8 cellular contexts compared by ENCODE assay signal in genomic region chr12:121132601-121133481, GRCh38. TPM values are rescaled to one million over a fixed set of nuclear protein-coding genes. Genes with fewer than 3 reads are reported as not detected.
DNase-seq lines count a peak whose midpoint lies in the region; ATAC-seq, FAIRE-seq and TF ChIP-seq lines count a peak whose summit lies in the region.

Gene P2RX7 (plus strand): TSS chr12:121132876. CDS start chr12:121132971, 95 bp downstream.

- CTCF ChIA-PET in CD8-positive, alpha-beta memory T cell (lab: Charles Lee): interaction anchor here (1.0 kb wide), 1 partner anchor 13 kb away, joined by 3 read pairs; no protein-coding TSS in a partner anchor
- CTCF ChIA-PET in activated CD8-positive, alpha-beta T cell treated with anti-CD3 and anti-CD28 coated beads for 36 hours (lab: Charles Lee): interaction anchor here (0.8 to 1.6 kb wide), 4 partner anchors 8 to 127 kb away, joined by 3 to 7 read pairs (median 4); no protein-coding TSS in a partner anchor

- TF ChIP-seq CTCF in activated CD8-positive, alpha-beta T cell treated with anti-CD3 and anti-CD28 coated beads for 36 hours (IDR thresholded peaks at IDR 0.05): no peak
- TF ChIP-seq CTCF in endodermal cell (conservative IDR thresholded peaks at IDR 0.05): no peak

- POLR2A ChIA-PET in CD8-positive, alpha-beta memory T cell (lab: Charles Lee): no interaction called here
- POLR2A ChIA-PET in activated CD8-positive, alpha-beta T cell treated with anti-CD3 and anti-CD28 coated beads for 36 hours (lab: Charles Lee): interaction anchor here (1.3 to 1.8 kb wide), 3 partner anchors 14 to 107 kb away, joined by 3 to 6 read pairs (median 3); no protein-coding TSS in a partner anchor

- peak within 1 kb of the TSS; percentile 89 for H3K4me3 ChIP-seq in CD8-positive, alpha-beta memory T cell (ENCODE audit: low read length)
- no peak within 1 kb of the TSS for H3K4me3 ChIP-seq in endodermal cell (ENCODE audit: low read length)

- H3K4me1 ChIP-seq in CD8-positive, alpha-beta memory T cell (ENCODE audit: insufficient read depth, low read length): peaks cover 43% of the 10 kb centered on the region
- no peaks in the 10 kb centered on the region for H3K4me1 ChIP-seq in endodermal cell (ENCODE audit: control insufficient read depth, insufficient read depth, low read length)

- WGBS in endodermal cell (ENCODE audit: insufficient coverage in 1 of 2, insufficient read length in 1 of 2), 2 experiments: 52 to 54% methylated on average over 25 of the region's 25 CpGs

- ATAC-seq in activated CD8-positive, alpha-beta T cell treated with anti-CD3 and anti-CD28 coated beads for 36 hours: peak; percentile 32
- ATAC-seq in stimulated activated effector memory CD8-positive, alpha-beta T cell treated with anti-CD3 and anti-CD28 coated beads, Interleukin-12 subunit alpha, Interleukin-12 subunit beta, amount 100 ng/mL, for 72 hours: peak; percentile 74
- ATAC-seq in GM18870 (IDR thresholded peaks at IDR 0.05; ENCODE audit: unreplicated experiment): no peak

- H3K9me3 ChIP-seq in CD8-positive, alpha-beta memory T cell (ENCODE audit: low read length): no peaks in the 10 kb centered on the region
- no peaks in the 10 kb centered on the region for H3K9me3 ChIP-seq in endodermal cell (ENCODE audit: control insufficient read depth, low read length)

- DNase-seq in CD8-positive, alpha-beta memory T cell: peak; percentile 8 to 54 (median 23)
- DNase-seq in H54 (ENCODE audit: insufficient read length, low spot score) (peak; percentile 90), NCI-H446 (lab: John Stamatoyannopoulos, UW) (peak; percentile 34 to 66), endodermal cell (peak; percentile 92), medulla oblongata (ENCODE audit: extremely low spot score) (peak; percentile 98)
- peak; percentile 73 for DNase-seq in activated CD8-positive, alpha-beta T cell treated with anti-CD3 and anti-CD28 coated beads for 36 hours
- DNase-seq in stimulated activated effector memory CD8-positive, alpha-beta T cell treated with anti-CD3 and anti-CD28 coated beads, Interleukin-12 subunit alpha, Interleukin-12 subunit beta, amount 100 ng/mL, for 72 hours (ENCODE audit: low spot score in 2 of 2): peak in 1 of 2 donors; percentile 63

- intact Hi-C loops in activated CD8-positive, alpha-beta T cell treated with anti-CD3 and anti-CD28 coated beads for 36 hours (cut with micrococcal nuclease): loop anchor here (5.0 kb wide), 1 partner anchor 79 kb away; the partner anchor contains the start of gene P2RX4

- H3K4me3 Mint-ChIP-seq in CD8-positive, alpha-beta memory T cell: peak within 1 kb of the TSS; percentile 79 to 97 (median 88)
- H3K4me3 Mint-ChIP-seq in activated CD8-positive, alpha-beta T cell treated with anti-CD3 and anti-CD28 coated beads for 36 hours: peak within 1 kb of the TSS; percentile 79
- H3K4me3 Mint-ChIP-seq in endodermal cell: peak within 1 kb of the TSS; percentile 45
- H3K4me3 Mint-ChIP-seq in stimulated activated effector memory CD8-positive, alpha-beta T cell treated with anti-CD3 and anti-CD28 coated beads, Interleukin-12 subunit alpha, Interleukin-12 subunit beta, amount 100 ng/mL, for 72 hours: peak within 1 kb of the TSS; percentile 96

- peaks cover 61 to 77% (median 67%) of the 10 kb centered on the region in 3 donors for H3K4me1 Mint-ChIP-seq in CD8-positive, alpha-beta memory T cell
- peaks cover 58% of the 10 kb centered on the region for H3K4me1 Mint-ChIP-seq in activated CD8-positive, alpha-beta T cell treated with anti-CD3 and anti-CD28 coated beads for 36 hours (ENCODE audit: low read depth)
- H3K4me1 Mint-ChIP-seq in endodermal cell: peaks cover 7% of the 10 kb centered on the region
- H3K4me1 Mint-ChIP-seq in stimulated activated effector memory CD8-positive, alpha-beta T cell treated with anti-CD3 and anti-CD28 coated beads, Interleukin-12 subunit alpha, Interleukin-12 subunit beta, amount 100 ng/mL, for 72 hours: peaks cover 70% of the 10 kb centered on the region

- H3K27me3 Mint-ChIP-seq in CD8-positive, alpha-beta memory T cell: no peaks in the 10 kb centered on the region
- no peaks in the 10 kb centered on the region for H3K27me3 Mint-ChIP-seq in activated CD8-positive, alpha-beta T cell treated with anti-CD3 and anti-CD28 coated beads for 36 hours
- peaks cover 23% of the 10 kb centered on the region for H3K27me3 Mint-ChIP-seq in endodermal cell (ENCODE audit: insufficient read depth)

- H3K36me3 Mint-ChIP-seq in CD8-positive, alpha-beta memory T cell: peaks cover 0 to 3% (median 3%) of the 10 kb centered on the region in 3 donors
- peaks cover 3% of the 10 kb centered on the region for H3K36me3 Mint-ChIP-seq in activated CD8-positive, alpha-beta T cell treated with anti-CD3 and anti-CD28 coated beads for 36 hours (ENCODE audit: low read depth)
- no peaks in the 10 kb centered on the region for H3K36me3 Mint-ChIP-seq in endodermal cell (ENCODE audit: low read depth)
- peaks cover 7% of the 10 kb centered on the region for H3K36me3 Mint-ChIP-seq in stimulated activated effector memory CD8-positive, alpha-beta T cell treated with anti-CD3 and anti-CD28 coated beads, Interleukin-12 subunit alpha, Interleukin-12 subunit beta, amount 100 ng/mL, for 72 hours

- peak within 1 kb of the TSS; percentile 34 to 90 (median 76) for H3K27ac Mint-ChIP-seq in CD8-positive, alpha-beta memory T cell
- peak within 1 kb of the TSS; percentile 78 for H3K27ac Mint-ChIP-seq in activated CD8-positive, alpha-beta T cell treated with anti-CD3 and anti-CD28 coated beads for 36 hours
- H3K27ac Mint-ChIP-seq in endodermal cell: no peak within 1 kb of the TSS
- H3K27ac Mint-ChIP-seq in stimulated activated effector memory CD8-positive, alpha-beta T cell treated with anti-CD3 and anti-CD28 coated beads, Interleukin-12 subunit alpha, Interleukin-12 subunit beta, amount 100 ng/mL, for 72 hours: peak within 1 kb of the TSS; percentile 95

- no peaks in the 10 kb centered on the region for H3K36me3 ChIP-seq in CD8-positive, alpha-beta memory T cell (ENCODE audit: insufficient read depth, low read length)
- no peaks in the 10 kb centered on the region for H3K36me3 ChIP-seq in endodermal cell (ENCODE audit: control insufficient read depth, insufficient read depth, low read length)

- no peaks in the 10 kb centered on the region for H3K27me3 ChIP-seq in CD8-positive, alpha-beta memory T cell (ENCODE audit: insufficient read depth, low read length, poor library complexity, severe bottlenecking)
- H3K27me3 ChIP-seq in endodermal cell (ENCODE audit: control insufficient read depth, insufficient read depth, low read length, poor library complexity, severe bottlenecking): no peaks in the 10 kb centered on the region

- no peaks in the 10 kb centered on the region for H3K9me3 Mint-ChIP-seq in CD8-positive, alpha-beta memory T cell
- peaks cover 3% of the 10 kb centered on the region for H3K9me3 Mint-ChIP-seq in activated CD8-positive, alpha-beta T cell treated with anti-CD3 and anti-CD28 coated beads for 36 hours
- no peaks in the 10 kb centered on the region for H3K9me3 Mint-ChIP-seq in endodermal cell
- H3K9me3 Mint-ChIP-seq in stimulated activated effector memory CD8-positive, alpha-beta T cell treated with anti-CD3 and anti-CD28 coated beads, Interleukin-12 subunit alpha, Interleukin-12 subunit beta, amount 100 ng/mL, for 72 hours: peaks cover 3% of the 10 kb centered on the region

- H3K27ac ChIP-seq in CD8-positive, alpha-beta memory T cell (ENCODE audit: low read depth, low read length): no peak within 1 kb of the TSS
- H3K27ac ChIP-seq in endodermal cell (ENCODE audit: low read depth, low read length): no peak within 1 kb of the TSS

- FAIRE-seq in H54 (lab: Jason Lieb, UNC): peak; percentile 88

- H3K9ac ChIP-seq in endodermal cell (ENCODE audit: extremely low read depth, low read length, poor library complexity, severe bottlenecking): no peak within 1 kb of the TSS

- TF ChIP-seq POLR2A in H54 (IDR thresholded peaks at IDR 0.05; ENCODE audit: low read depth, low read length): peak; percentile 25; the same call in 1 of the 2 replicates

RNA-seq across cellular contexts. Expression of gene P2RX7, which starts in this region (rescaled TPM):
- 1 to 10 TPM; 4.3 to 4.5 TPM for total RNA-seq in CD8-positive, alpha-beta memory T cell
- polyA plus RNA-seq in CD8-positive, alpha-beta memory T cell: 9.2 TPM
- 1 to 10 TPM; 3.6 to 4.7 TPM for total RNA-seq in activated CD8-positive, alpha-beta T cell treated with anti-CD3 and anti-CD28 coated beads for 36 hours
- under 1 TPM in 1 of 2 donors, not detected in 1; 0.18 TPM for total RNA-seq in endodermal cell
- polyA plus RNA-seq in endodermal cell (2013, experiment 1 of 2): 0.64 TPM
- 0.33 TPM for polyA plus RNA-seq in endodermal cell (2013, experiment 2 of 2)

Comparison
In these comparisons a context has a peak if more than half of its experiments do, and no peak if none do; other contexts are left out.
1. Peak in DNase-seq in endodermal cell; RNA of the gene not detected or under 1 TPM.
2. H3K4me3 Mint-ChIP-seq: peak in every context shown above with its lines; median percentile 96 in stimulated activated effector memory CD8-positive, alpha-beta T cell treated with anti-CD3 and anti-CD28 coated beads, Interleukin-12 subunit alpha, Interleukin-12 subunit beta, amount 100 ng/mL, for 72 hours; 88 in CD8-positive, alpha-beta memory T cell; 79 in activated CD8-positive, alpha-beta T cell treated with anti-CD3 and anti-CD28 coated beads for 36 hours; 45 in endodermal cell.